Comparison of ENCODE assay signal across 30 cellular contexts in genomic region chr13:36516225-36516624, GRCh38.
"Had no signal": no experiment of that assay in that cellular context is flagged by ENCODE, and none has a peak within 500 bp of the region (broad histone marks: within the 10 kb centered on the region; RNA-seq: fewer than 3 reads in every experiment).

No MANE protein-coding gene starts in this region.

- H3K27me3 Mint-ChIP-seq: stimulated activated naive CD8-positive, alpha-beta T cell treated with anti-CD3 and anti-CD28 coated beads, Interleukin-15, Interleukin-2, amounts not matched to agents 100 ng/mL and 50 ng/mL, for 24 hours had no signal

- H3K9ac ChIP-seq: neural progenitor cell, parathyroid adenoma had no signal

- H3K27me3 ChIP-seq: neural progenitor cell, ovary, spleen, stomach, thyroid gland, tibial nerve, upper lobe of left lung, vagina had no signal

- H3K4me1 Mint-ChIP-seq: natural killer cell; nephron; stimulated activated effector memory CD8-positive, alpha-beta T cell treated with anti-CD3 and anti-CD28 coated beads, Interleukin-12 subunit alpha, Interleukin-12 subunit beta, amount 100 ng/mL, for 72 hours had no signal

- H3K36me3 ChIP-seq: neural progenitor cell, ovary, spleen, stomach, thoracic aorta, thyroid gland, tibial nerve, upper lobe of left lung, vagina had no signal

- H3K36me3 Mint-ChIP-seq: natural killer cell; neural progenitor cell; stimulated activated effector memory CD8-positive, alpha-beta T cell treated with anti-CD3 and anti-CD28 coated beads, Interleukin-12 subunit alpha, Interleukin-12 subunit beta, amount 100 ng/mL, for 72 hours; stimulated activated naive B cell treated with anti-CD40 and anti-IgM and Interleukin-4, amounts not matched to agents 10 μg/mL and 1 μg/mL and 100 μg/mL, for 72 hours had no signal

- H3K79me2 ChIP-seq: parathyroid adenoma had no signal

- H3K4me3 ChIP-seq: neural progenitor cell, ovary, psoas muscle, skin epidermis, smooth muscle cell, spleen, stomach, thoracic aorta, thyroid gland, tibial nerve, upper lobe of left lung, vagina had no signal

- H3K27ac ChIP-seq: neural progenitor cell, ovary, parathyroid adenoma, psoas muscle, skin epidermis, spleen, stomach, thoracic aorta, thyroid gland, tibial nerve, upper lobe of left lung, vagina had no signal

- H3K4me2 ChIP-seq: neural progenitor cell, smooth muscle cell had no signal

- H3K27ac Mint-ChIP-seq: natural killer cell; nephron; neural progenitor cell; progenitor cell of endocrine pancreas; stimulated activated effector memory CD8-positive, alpha-beta T cell treated with anti-CD3 and anti-CD28 coated beads, Interleukin-12 subunit alpha, Interleukin-12 subunit beta, amount 100 ng/mL, for 72 hours; stimulated activated naive B cell treated with anti-CD40 and anti-IgM and Interleukin-4, amounts not matched to agents 10 μg/mL and 1 μg/mL and 100 μg/mL, for 72 hours; stimulated activated naive CD8-positive, alpha-beta T cell treated with anti-CD3 and anti-CD28 coated beads, Interleukin-15, Interleukin-2, amounts not matched to agents 100 ng/mL and 50 ng/mL, for 24 hours had no signal

- ATAC-seq: natural killer cell; psoas muscle; right cardiac atrium; sciatic nerve; stimulated activated effector memory CD8-positive, alpha-beta T cell treated with anti-CD3 and anti-CD28 coated beads, Interleukin-12 subunit alpha, Interleukin-12 subunit beta, amount 100 ng/mL, for 72 hours; stimulated activated naive B cell treated with anti-CD40 and anti-IgM and Interleukin-4, amounts not matched to agents 10 μg/mL and 1 μg/mL and 100 μg/mL, for 72 hours had no signal

- H2AFZ ChIP-seq: neural progenitor cell, parathyroid adenoma had no signal

- H3K9me3 ChIP-seq: ovary, psoas muscle, spleen, stomach, thoracic aorta, thyroid gland, tibial nerve, upper lobe of left lung, vagina had no signal

- DNase-seq: natural killer cell; occipital lobe; ovary; posterior cingulate gyrus; psoas muscle; right cardiac atrium; spleen; stimulated activated CD4-positive, alpha-beta T cell treated with anti-CD3 and anti-CD28 coated beads, Interleukin-12 subunit alpha, Interleukin-12 subunit beta, amount 100 ng/mL, for 4 hours; stimulated activated CD4-positive, alpha-beta T cell treated with anti-CD3 and anti-CD28 coated beads, Interleukin-1b, Interleukin-23, amount 100 ng/mL, for 48 hours; stimulated activated CD4-positive, alpha-beta T cell treated with anti-CD3 and anti-CD28 coated beads, Interleukin-4, amount 100 ng/mL, for 1 hour; stimulated activated CD4-positive, alpha-beta T cell treated with anti-CD3 and anti-CD28 coated beads, Interleukin-4, amount 100 ng/mL, for 4 hours; stimulated activated naive B cell treated with anti-CD40 and anti-IgM and Interleukin-4, amounts not matched to agents 10 μg/mL and 1 μg/mL and 100 μg/mL, for 72 hours; stimulated activated naive CD4-positive, alpha-beta T cell treated with Interleukin-2 at 50 U/mL for 16 hours; stomach; thyroid gland; trophoblast cell; upper lobe of left lung had no signal

- FAIRE-seq: urothelium cell line had no signal

- H3K4me3 Mint-ChIP-seq: natural killer cell; nephron; neural progenitor cell; stimulated activated effector memory CD8-positive, alpha-beta T cell treated with anti-CD3 and anti-CD28 coated beads, Interleukin-12 subunit alpha, Interleukin-12 subunit beta, amount 100 ng/mL, for 72 hours; stimulated activated naive B cell treated with anti-CD40 and anti-IgM and Interleukin-4, amounts not matched to agents 10 μg/mL and 1 μg/mL and 100 μg/mL, for 72 hours; stimulated activated naive CD8-positive, alpha-beta T cell treated with anti-CD3 and anti-CD28 coated beads, Interleukin-15, Interleukin-2, amounts not matched to agents 100 ng/mL and 50 ng/mL, for 24 hours had no signal

- H3K4me1 ChIP-seq: parathyroid adenoma, psoas muscle, spleen, stomach, thyroid gland, tibial nerve, upper lobe of left lung, vagina had no signal

- H3K9me3 Mint-ChIP-seq: nephron; neural progenitor cell; stimulated activated naive B cell treated with anti-CD40 and anti-IgM and Interleukin-4, amounts not matched to agents 10 μg/mL and 1 μg/mL and 100 μg/mL, for 72 hours; stimulated activated naive CD8-positive, alpha-beta T cell treated with anti-CD3 and anti-CD28 coated beads, Interleukin-15, Interleukin-2, amounts not matched to agents 100 ng/mL and 50 ng/mL, for 24 hours had no signal
